In genomic region chr1:180915426-180915965, GRCh38 we compare ENCODE assay signal across 20 cellular contexts. TPM values are rescaled to one million over a fixed set of nuclear protein-coding genes. Genes with fewer than 3 reads are reported as not detected.
DNase-seq lines count a peak whose midpoint lies in the region; ATAC-seq, FAIRE-seq and TF ChIP-seq lines count a peak whose summit lies in the region.
"Had no signal": no experiment of that assay in that cellular context is flagged by ENCODE, and none has a peak within 500 bp of the region (broad histone marks: within the 10 kb centered on the region; RNA-seq: fewer than 3 reads in every experiment).

No MANE protein-coding gene starts in this region.

- H3K4me3 ChIP-seq in A549: no peak overlapping the region
- H3K4me3 ChIP-seq in IMR-90 (ENCODE audit: insufficient read depth, low read depth, low read length): no peak overlapping the region
- H3K4me3 ChIP-seq in kidney (ENCODE audit: low read length in 2 of 2): no peak overlapping the region
- H3K4me3 ChIP-seq: GM23248, HAP-1 had no signal

- no peak overlapping the region for H3K14ac ChIP-seq in IMR-90 (replicated peaks; ENCODE audit: low read depth, low read length)

- H3K4me1 ChIP-seq in A549: no peaks in the 10 kb centered on the region
- peaks cover 5% of the 10 kb centered on the region for H3K4me1 ChIP-seq in IMR-90 (ENCODE audit: control insufficient read depth, insufficient read depth, low read length)
- H3K4me1 ChIP-seq in kidney (ENCODE audit: control insufficient read depth in 1 of 2, insufficient read depth in 1 of 2, low read depth in 1 of 2, low read length in 2 of 2): peaks cover 0 to 8% of the 10 kb centered on the region in 2 donors

- TF ChIP-seq RAD21 in A549 (conservative IDR thresholded peaks at IDR 0.05 in 1 of 2, IDR thresholded peaks at IDR 0.05 in 1 of 2) (no peak), IMR-90 (IDR thresholded peaks at IDR 0.05; ENCODE audit: low read length) (no peak)

- H3K4me2 ChIP-seq in A549 (no peak overlapping the region), IMR-90 (ENCODE audit: low read depth, low read length) (no peak overlapping the region)

- no peak overlapping the region for H2AFZ ChIP-seq in IMR-90 (replicated peaks; ENCODE audit: low read length, poor library complexity)
- H2AFZ ChIP-seq: GM23248 had no signal

- H2AK5ac ChIP-seq in IMR-90 (ENCODE audit: low read depth, low read length): no peak overlapping the region; the same call in 1 of the 2 replicates

- no peak for TF ChIP-seq POLR2A in A549 (IDR thresholded peaks at IDR 0.05; ENCODE audit: low read length)
- no peak for TF ChIP-seq POLR2A in IMR-90 (IDR thresholded peaks at IDR 0.05; ENCODE audit: low read depth, low read length)

- in situ Hi-C loops in IMR-90 (cut with MboI; ENCODE audit: low sequenced_read_pairs): no loop called here

- H2BK120ac ChIP-seq in IMR-90 (ENCODE audit: low read depth, low read length): no peak overlapping the region

- intact Hi-C loops in IMR-90 (cut with micrococcal nuclease) (no loop called here), kidney (cut with DNase I) (no loop called here), posterior vena cava (cut with DNase I) (no loop called here)

- no peak overlapping the region for H3K4ac ChIP-seq in IMR-90 (ENCODE audit: low read depth, low read length)

- H4K91ac ChIP-seq in IMR-90 (ENCODE audit: insufficient read depth, low read depth, low read length): no peak overlapping the region

- no peak overlapping the region for H4K5ac ChIP-seq in IMR-90 (ENCODE audit: low read depth, low read length)

- no peak overlapping the region for H2BK15ac ChIP-seq in IMR-90 (ENCODE audit: low read depth, low read length)

- H3K23ac ChIP-seq in IMR-90 (ENCODE audit: low read depth, low read length): no peak overlapping the region

- H2AK9ac ChIP-seq in IMR-90 (replicated peaks; ENCODE audit: low read depth, low read length, poor library complexity): no peak overlapping the region

- no peak overlapping the region for H4K8ac ChIP-seq in IMR-90 (ENCODE audit: low read depth in 2 of 2, low read length in 2 of 2)

- H3K27ac ChIP-seq in A549 (no peak overlapping the region), IMR-90 (ENCODE audit: insufficient read depth, low read length) (no peak overlapping the region), kidney (ENCODE audit: low read depth in 2 of 2, low read length in 2 of 2) (no peak overlapping the region)
- H3K27ac ChIP-seq: C4-2B, GM23248 had no signal

- H3K18ac ChIP-seq in IMR-90 (ENCODE audit: low read depth, low read length): no peak overlapping the region

- BruUV-seq in IMR-90 (replicated peaks; lab: Mats Ljungman, UMichigan): no TSS peak

- H3K9ac ChIP-seq in IMR-90 (ENCODE audit: low read depth, low read length) (no peak overlapping the region), kidney (ENCODE audit: low read length in 2 of 2) (no peak overlapping the region)
- H3K9ac ChIP-seq: GM23248 had no signal

- TF ChIP-seq CTCF in A549 (IDR thresholded peaks at IDR 0.05): no peak
- no peak for TF ChIP-seq CTCF in IMR-90 (conservative IDR thresholded peaks at IDR 0.05; ENCODE audit: low read depth, low read length)
- TF ChIP-seq CTCF in kidney (IDR thresholded peaks at IDR 0.05; ENCODE audit: borderline replicate concordance, extremely low read depth, insufficient read depth): no peak

- TF ChIP-seq EP300 in A549 (IDR thresholded peaks at IDR 0.05): no peak

- ATAC-seq in A549 (no peak), IMR-90 (ENCODE audit: low read depth) (no peak)

- no peaks in the 10 kb centered on the region for H3K27me3 ChIP-seq in IMR-90 (ENCODE audit: control insufficient read depth, insufficient read depth, low read length)

- 89% methylated on average over 11 of the region's 11 CpGs for WGBS in A549 (ENCODE audit: missing lambda C conversion rate)
- 80% methylated on average over 1 of the region's 11 CpGs; no CpG with 5 or more reads in 1 of the 2 experiments for WGBS in IMR-90 (ENCODE audit: extremely low coverage in 2 of 2, insufficient read length in 1 of 2), 2 experiments

- no peaks in the 10 kb centered on the region for H4K20me1 ChIP-seq in IMR-90 (ENCODE audit: insufficient read depth, low read length)

- H3K79me1 ChIP-seq in IMR-90 (ENCODE audit: low read depth in 1 of 2, low read length in 2 of 2): peaks cover 3 to 31% of the 10 kb centered on the region in 2 experiments; a peak in 3 of 4 replicates

- H3K36me3 ChIP-seq in IMR-90 (ENCODE audit: control insufficient read depth, insufficient read depth, low read length): peaks cover 26% of the 10 kb centered on the region; the same call in 1 of the 2 replicates
- H3K36me3 ChIP-seq in kidney (ENCODE audit: control insufficient read depth in 1 of 2, insufficient read depth in 2 of 2, low read length in 2 of 2): peaks cover 0 to 5% of the 10 kb centered on the region in 2 donors
- H3K36me3 ChIP-seq: HAP-1 had no signal

- dilution Hi-C loops in IMR-90 (cut with HindIII; ENCODE audit: low sequenced_read_pairs, unreplicated experiment): no loop called here

- DNase-seq in A549 (ENCODE audit: low read depth in 1 of 2, low spot score in 1 of 2) (no peak), IMR-90 (no peak), kidney (peak; percentile 22), posterior vena cava (ENCODE audit: low spot score) (peak; percentile 18), NCI-H2196 treated with DMSO at 0.1 percent for 48 hours (lab: John Stamatoyannopoulos, UW; ENCODE audit: unreplicated experiment) (no peak), dermis blood vessel endothelial cell (no peak), NCI-H187 treated with DMSO at 0.1 percent for 48 hours (lab: John Stamatoyannopoulos, UW) (no peak)
- DNase-seq: ACHN; AML-193; Caco-2; CD4-positive, alpha-beta T cell; GDM1; GM23248 had no signal

- no peak overlapping the region for H2BK20ac ChIP-seq in IMR-90 (ENCODE audit: low read depth, low read length)

- no peak for FAIRE-seq in A549 (lab: Jason Lieb, UNC)
- no peak for FAIRE-seq in kidney (lab: Jason Lieb, UNC)
- FAIRE-seq: D721Med, GM12892, GM18507 had no signal

- H3K56ac ChIP-seq in IMR-90 (ENCODE audit: extremely low read depth, insufficient read depth, low read length): no peak overlapping the region

- POLR2A ChIA-PET in A549 (lab: Yijun Ruan, JAX): no interaction called here
- POLR2A ChIA-PET in IMR-90 (lab: Charles Lee; ENCODE audit: unreplicated experiment): no interaction called here

- no peak overlapping the region for H2BK5ac ChIP-seq in IMR-90 (ENCODE audit: low read depth, low read length, poor library complexity, severe bottlenecking)

- H3K9me3 ChIP-seq in A549 (no peaks in the 10 kb centered on the region), IMR-90 (ENCODE audit: control insufficient read depth, insufficient read depth, low read length) (no peaks in the 10 kb centered on the region), kidney (ENCODE audit: control insufficient read depth in 1 of 2, low read length in 2 of 2) (no peaks in the 10 kb centered on the region)
- H3K9me3 ChIP-seq: Caco-2, HAP-1 had no signal

- 0 out of 2 replicates have a peak, but pooled peaks cover 5% of the 10 kb centered on the region for H3K9me1 ChIP-seq in IMR-90 (ENCODE audit: insufficient read depth, low read length)

- CTCF ChIA-PET in A549 (lab: Yijun Ruan, JAX) (interaction anchor here (1.2 to 2.1 kb wide), 5 partner anchors 24 to 275 kb away, joined by 3 to 5 read pairs (median 3); no protein-coding TSS in a partner anchor), IMR-90 (lab: Yijun Ruan, JAX) (no interaction called here)

TF ChIP-seq in A549, 52 proteins besides CTCF, POLR2A, EP300 and RAD21 (continues in another document):
- no peak for TF ChIP-seq ZC3H11A (IDR thresholded peaks at IDR 0.05)
- TF ChIP-seq GATA3 (IDR thresholded peaks at IDR 0.05; ENCODE audit: borderline replicate concordance): no peak
- no peak for TF ChIP-seq MYC (IDR thresholded peaks at IDR 0.05; ENCODE audit: borderline replicate concordance, low read length)
- no peak for TF ChIP-seq ZFP36 (IDR thresholded peaks at IDR 0.05; ENCODE audit: borderline replicate concordance, partially characterized antibody)
- TF ChIP-seq USF2 (IDR thresholded peaks at IDR 0.05): no peak

TF ChIP-seq in IMR-90, 13 proteins besides CTCF, POLR2A, EP300 and RAD21:
- no peak for TF ChIP-seq ELK1 (IDR thresholded peaks at IDR 0.05; ENCODE audit: borderline replicate concordance, low read depth, low read length)
- TF ChIP-seq SMC3 (IDR thresholded peaks at IDR 0.05; ENCODE audit: low read depth, low read length): no peak
- peak; percentile 67; the same call in 1 of the 2 replicates for TF ChIP-seq NFE2L2 (IDR thresholded peaks at IDR 0.05; ENCODE audit: low read depth, low read length)
- TF ChIP-seq CEBPB (IDR thresholded peaks at IDR 0.05; ENCODE audit: low read depth, low read length): no peak

RNA-seq across cellular contexts. Expression of gene KIAA1614, which starts 2.8 kb away (rescaled TPM):
- polyA plus RNA-seq in A549 (2011; rRNA removed) (0.25 and 0.30 TPM in 2 replicates), A549 (2017; fragmentation: RNase III; extraction: RNeasy Plus Mini Kit Qiagen cat#74134 plus additional on column Dnase treatment) (0.53 to 0.84 TPM (median 0.64 TPM) in 3 replicates), IMR-90 (2012; rRNA removed) (3.0 and 3.5 TPM in 2 replicates), kidney (ENCODE audit: insufficient read depth, low read depth, low replicate concordance) (5.4 TPM)
- 0.35 and 0.44 TPM in 2 replicates for polyA plus RNA-seq in A549 (2012; cell fraction: cytosol; rRNA removed)
- polyA plus RNA-seq in A549 (2012; cell fraction: nucleus; rRNA removed): 1.1 and 1.5 TPM in 2 replicates
- 0.45 and 0.58 TPM in 2 replicates for polyA minus RNA-seq in A549 (2011; rRNA and poly(A)+ RNA removed)
- total RNA-seq in IMR-90 (2012; rRNA removed) (1.7 and 1.8 TPM in 2 replicates), kidney (12.3 TPM), posterior vena cava (10 to 100 TPM; 10.7 to 12.7 TPM), dermis blood vessel endothelial cell (5.9 and 6.1 TPM in 2 replicates)
- polyA plus RNA-seq in IMR-90 (2012; cell fraction: cytosol; rRNA removed): 2.5 and 4.1 TPM in 2 replicates
- 4.3 and 9.2 TPM in 2 replicates for polyA plus RNA-seq in IMR-90 (2012; cell fraction: nucleus; rRNA removed; ENCODE audit: low replicate concordance)
- total RNA-seq: H4, HT-29 had no signal

Comparison
In these comparisons a context has a peak if more than half of its experiments do, and no peak if none do; other contexts are left out.
1. DNase-seq: peak in kidney (single experiment) and posterior vena cava (single experiment); none in A549 (0 of 2), IMR-90 (single experiment), NCI-H2196 treated with DMSO at 0.1 percent for 48 hours (single experiment), dermis blood vessel endothelial cell (single experiment) and NCI-H187 treated with DMSO at 0.1 percent for 48 hours (single experiment).